10 cellular contexts compared by ENCODE assay signal in the genomic region with DNA sequence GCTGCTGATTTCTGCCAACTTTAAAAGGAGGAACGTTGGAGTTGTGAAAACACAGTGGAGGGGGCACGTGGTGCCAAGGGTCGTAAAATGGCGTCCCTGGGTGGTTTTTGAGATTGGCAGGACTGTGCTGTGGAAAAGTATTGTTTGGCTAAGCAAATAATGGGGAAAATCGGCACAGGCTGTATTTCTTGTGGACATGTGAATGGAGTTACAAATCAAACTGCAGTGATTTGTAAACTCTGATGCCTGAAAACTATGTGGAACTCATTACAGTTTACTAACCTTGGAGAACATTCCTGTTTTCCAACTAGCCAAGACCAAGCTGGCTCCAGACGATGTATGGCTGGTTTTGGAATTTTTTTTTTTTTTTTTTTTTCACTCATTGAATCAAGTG.
DNase-seq lines count a peak whose midpoint lies in the region; ATAC-seq and TF ChIP-seq lines count a peak whose summit lies in the region.
"Had no signal": no experiment of that assay in that cellular context is flagged by ENCODE, and none has a peak within 500 bp of the region (broad histone marks: within the 10 kb centered on the region; RNA-seq: fewer than 3 reads in every experiment).

No MANE protein-coding gene starts in this region.

- H2BK12ac ChIP-seq in H9 (ENCODE audit: insufficient read length, low read depth, low read length): no peak overlapping the region

- H3K23ac ChIP-seq in H9 (ENCODE audit: insufficient read length, low read depth, low read length): no peak overlapping the region

- no peak overlapping the region for H4K5ac ChIP-seq in H9 (ENCODE audit: insufficient read length, low read depth, low read length)

- no peak overlapping the region for H4K8ac ChIP-seq in H9 (replicated peaks; ENCODE audit: insufficient read length, low read depth, low read length)

- no peak overlapping the region for H3K56ac ChIP-seq in H9 (ENCODE audit: insufficient read length, low read depth, low read length)

- intact Hi-C loops in ascending aorta (cut with DNase I) (no loop called here), thyroid gland (cut with DNase I) (no loop called here)

- H4K20me1 ChIP-seq in H9 (ENCODE audit: control insufficient read depth, insufficient read depth, insufficient read length): no peaks in the 10 kb centered on the region

- ATAC-seq in GM18505 (IDR thresholded peaks at IDR 0.05; ENCODE audit: unreplicated experiment): no peak

- no peak for DNase-seq in H9
- DNase-seq in ascending aorta (ENCODE audit: low spot score in 2 of 2): no peak
- peak; percentile 34 to 51 for DNase-seq in thyroid gland
- DNase-seq in GM10266 (ENCODE audit: extremely low spot score): no peak
- DNase-seq in HuH-7.5 (ENCODE audit: low spot score): no peak
- DNase-seq in NCI-H226: no peak
- DNase-seq: islet precursor cell, NCI-H1417 had no signal

- H3K18ac ChIP-seq in H9 (ENCODE audit: insufficient read length, low read depth, low read length): no peak overlapping the region

- H3K27me3 ChIP-seq in H9 (ENCODE audit: insufficient read depth, low read length): no peaks in the 10 kb centered on the region
- H3K27me3 ChIP-seq in ascending aorta: no peaks in the 10 kb centered on the region
- H3K27me3 ChIP-seq in iPS-18a (ENCODE audit: control insufficient read depth, insufficient read depth, low read length): no peaks in the 10 kb centered on the region
- H3K27me3 ChIP-seq in thyroid gland: no peaks in the 10 kb centered on the region

- peak overlapping the region; percentile 66 for H2AFZ ChIP-seq in H9 (ENCODE audit: low read length)

- H3K27me3 Mint-ChIP-seq in H9 (ENCODE audit: low read depth): peaks cover 2% of the 10 kb centered on the region; the same call in 1 of the 2 replicates

- no peak overlapping the region for H2AK5ac ChIP-seq in H9 (ENCODE audit: insufficient read length, low read length)

- no peaks in the 10 kb centered on the region for H3K23me2 ChIP-seq in H9 (ENCODE audit: insufficient read length, low read depth, low read length, poor library complexity, severe bottlenecking)

- H3K27ac ChIP-seq in H9 (ENCODE audit: insufficient read length, low read depth, low read length) (peak overlapping the region; percentile 3), ascending aorta (peak overlapping the region; percentile 35 to 39), iPS-18a (ENCODE audit: low read length) (no peak overlapping the region), thyroid gland (peak overlapping the region; percentile 51 to 69 (median 57))

- H3K4me2 ChIP-seq in H9 (ENCODE audit: insufficient read depth, insufficient read length, low read length): peak overlapping the region; percentile 33

- no CpG with 5 or more reads among the region's 6 CpGs for WGBS in H9 (ENCODE audit: extremely low coverage, insufficient read length, low lambda C conversion rate)
- 27 to 30% methylated on average over 6 of the region's 6 CpGs for WGBS in thyroid gland, 2 donors

- TF ChIP-seq POLR2A in thyroid gland (IDR thresholded peaks at IDR 0.05) (no peak), GM18505 (IDR thresholded peaks at IDR 0.05; ENCODE audit: borderline replicate concordance, extremely low read depth, insufficient read depth, insufficient read length) (no peak)

- H3K9me3 ChIP-seq in H9 (ENCODE audit: control insufficient read depth, low read depth, low read length): no peaks in the 10 kb centered on the region
- H3K9me3 ChIP-seq in ascending aorta: no peaks in the 10 kb centered on the region
- H3K9me3 ChIP-seq in iPS-18a (ENCODE audit: control insufficient read depth, low read depth, low read length): no peaks in the 10 kb centered on the region
- no peaks in the 10 kb centered on the region for H3K9me3 ChIP-seq in thyroid gland

- no peaks in the 10 kb centered on the region for H3K79me1 ChIP-seq in H9 (ENCODE audit: insufficient read depth, low read depth, low read length, poor library complexity, severe bottlenecking)

- H3K4me3 ChIP-seq in ascending aorta (no peak overlapping the region), iPS-18a (ENCODE audit: low read length) (no peak overlapping the region), thyroid gland (replicated peaks in 1 of 3) (no peak overlapping the region)

- no peak overlapping the region for H2BK15ac ChIP-seq in H9 (ENCODE audit: low read depth, low read length)

- H3K4ac ChIP-seq in H9 (ENCODE audit: low read depth, low read length): no peak overlapping the region

- H3K27ac Mint-ChIP-seq in H9: peak overlapping the region; percentile 72 to 98 (median 82)

- no peak overlapping the region for H2BK5ac ChIP-seq in H9 (ENCODE audit: insufficient read length, low read length)

- peak overlapping the region; percentile 62; the same call in 1 of the 2 replicates for H3K14ac ChIP-seq in H9 (ENCODE audit: insufficient read depth, low read length)

- H4K91ac ChIP-seq in H9 (ENCODE audit: insufficient read length, low read depth, low read length): no peak overlapping the region

- no peak overlapping the region for H3T11ph ChIP-seq in H9 (ENCODE audit: low read length)

- H3K9ac ChIP-seq in H9 (ENCODE audit: extremely low read depth, insufficient read length, low read length): no peak overlapping the region
- H3K9ac ChIP-seq in iPS-18a (ENCODE audit: low read length): peak overlapping the region; percentile 14

- no peaks in the 10 kb centered on the region for H3K9me3 Mint-ChIP-seq in H9

- H3K36me3 Mint-ChIP-seq in H9 (ENCODE audit: insufficient read depth in 1 of 3, low read depth in 3 of 3): peaks cover 0 to 3% (median 3%) of the 10 kb centered on the region in 3 experiments; a peak in 3 of 7 replicates

- H3K36me3 ChIP-seq in ascending aorta (peaks cover 0 to 5% of the 10 kb centered on the region in 2 donors), iPS-18a (ENCODE audit: control insufficient read depth, low read depth, low read length) (no peaks in the 10 kb centered on the region), thyroid gland (no peaks in the 10 kb centered on the region)

- H2BK20ac ChIP-seq in H9 (ENCODE audit: low read depth, low read length, poor library complexity, severe bottlenecking): no peak overlapping the region

- H3K4me1 ChIP-seq in H9 (ENCODE audit: insufficient read depth, low read length) (peaks cover 9% of the 10 kb centered on the region), ascending aorta (peaks cover 0 to 3% of the 10 kb centered on the region in 2 donors), iPS-18a (ENCODE audit: control insufficient read depth, low read depth, low read length) (peaks cover 39% of the 10 kb centered on the region), thyroid gland (peaks cover 22% of the 10 kb centered on the region in 2 donors)

- H3K79me2 ChIP-seq in H9 (ENCODE audit: insufficient read depth, low read length): no peaks in the 10 kb centered on the region

- 0 out of 5 replicates have a peak overlapping the region, but pooled peaks of 1 of the 2 experiments have one; percentile 32 for H3K4me3 Mint-ChIP-seq in H9

- H2BK120ac ChIP-seq in H9 (ENCODE audit: low read depth, low read length, poor library complexity, severe bottlenecking): peak overlapping the region; percentile 29

- peaks cover 61 to 68% of the 10 kb centered on the region in 2 experiments for H3K4me1 Mint-ChIP-seq in H9

- TF ChIP-seq CTCF in H9 (conservative IDR thresholded peaks at IDR 0.05) (no peak), ascending aorta (IDR thresholded peaks at IDR 0.05) (no peak), thyroid gland (IDR thresholded peaks at IDR 0.05) (no peak), GM10266 (IDR thresholded peaks at IDR 0.05; ENCODE audit: control insufficient read depth, insufficient read depth, low read depth, missing control alignments) (no peak)

Comparison
In these comparisons a context has a peak if more than half of its experiments do, and no peak if none do; other contexts are left out.
1. DNase-seq: peak in thyroid gland (2 of 2); none in H9 (single experiment), ascending aorta (0 of 2), GM10266 (single experiment), HuH-7.5 (single experiment) and NCI-H226 (single experiment).